Comparison of ENCODE assay signal across 17 cellular contexts in the genomic region with DNA sequence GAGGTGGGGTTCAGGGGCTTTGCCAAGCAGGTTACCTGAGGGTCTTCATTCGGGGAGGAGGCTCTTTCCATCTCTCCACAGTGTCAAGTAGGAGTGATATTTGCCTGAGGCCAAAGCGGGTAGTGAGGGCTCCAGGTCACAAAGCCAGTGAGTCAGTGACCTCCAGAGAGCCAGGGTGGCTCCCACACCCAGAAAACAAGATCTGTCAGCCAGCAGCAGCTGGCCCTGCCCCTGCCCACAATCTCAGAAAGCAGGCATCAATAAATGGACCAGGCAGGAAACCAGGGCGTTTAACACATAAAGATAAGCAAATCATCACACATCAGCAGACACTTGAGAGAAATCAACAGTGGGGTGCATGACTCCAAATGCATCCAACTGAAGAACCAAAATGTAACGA.
"Had no signal": no experiment of that assay in that cellular context is flagged by ENCODE, and none has a peak within 500 bp of the region (broad histone marks: within the 10 kb centered on the region; RNA-seq: fewer than 3 reads in every experiment).

No MANE protein-coding gene starts in this region.

- H3K36me3 ChIP-seq: breast epithelium, stomach, thoracic aorta, WERI-Rb-1 had no signal

- H3K9me3 Mint-ChIP-seq: activated naive CD8-positive, alpha-beta T cell treated with anti-CD3 and anti-CD28 coated beads, Interleukin-2, amount 10 ng/mL, durations not matched to agents 7 days and 5 days; memory B cell had no signal

- H3K9me3 ChIP-seq: breast epithelium, stomach, thoracic aorta had no signal

- ATAC-seq: activated CD4-positive, alpha-beta T cell treated with anti-CD3 and anti-CD28 coated beads for 36 hours; activated CD8-positive, alpha-beta T cell treated with anti-CD3 and anti-CD28 coated beads, Interleukin-2, amount 10 ng/mL, durations not matched to agents 7 days and 5 days; left lobe of liver had no signal

- H3K4me3 ChIP-seq: breast epithelium, skin epidermis, stomach, thoracic aorta had no signal

- H3K27ac Mint-ChIP-seq: activated CD4-positive, alpha-beta T cell treated with anti-CD3 and anti-CD28 coated beads for 36 hours; activated CD8-positive, alpha-beta T cell treated with anti-CD3 and anti-CD28 coated beads, Interleukin-2, amount 10 ng/mL, durations not matched to agents 7 days and 5 days; activated naive CD8-positive, alpha-beta T cell treated with anti-CD3 and anti-CD28 coated beads, Interleukin-2, amount 10 ng/mL, durations not matched to agents 7 days and 5 days; memory B cell; nephron progenitor cell had no signal

- H3K4me3 Mint-ChIP-seq: activated CD4-positive, alpha-beta T cell treated with anti-CD3 and anti-CD28 coated beads for 36 hours; activated CD8-positive, alpha-beta T cell treated with anti-CD3 and anti-CD28 coated beads, Interleukin-2, amount 10 ng/mL, durations not matched to agents 7 days and 5 days; activated naive CD8-positive, alpha-beta T cell treated with anti-CD3 and anti-CD28 coated beads, Interleukin-2, amount 10 ng/mL, durations not matched to agents 7 days and 5 days; memory B cell; nephron progenitor cell had no signal

- FAIRE-seq: endothelial cell of umbilical vein had no signal

- DNase-seq: activated CD4-positive, alpha-beta T cell treated with anti-CD3 and anti-CD28 coated beads for 36 hours; activated CD8-positive, alpha-beta memory T cell treated with anti-CD3 and anti-CD28 coated beads, Interleukin-2, amount 50 U/mL, for 48 hours; activated CD8-positive, alpha-beta T cell treated with anti-CD3 and anti-CD28 coated beads, Interleukin-2, amount 10 ng/mL, durations not matched to agents 7 days and 5 days; activated naive CD8-positive, alpha-beta T cell treated with anti-CD3 and anti-CD28 coated beads, Interleukin-2, amount 10 ng/mL, durations not matched to agents 7 days and 5 days; anterior cingulate cortex; foreskin melanocyte; head of caudate nucleus; islet precursor cell; nephron progenitor cell; stomach; WERI-Rb-1 had no signal

- H3K27me3 ChIP-seq: breast epithelium had no signal

- H3K36me3 Mint-ChIP-seq: activated naive CD8-positive, alpha-beta T cell treated with anti-CD3 and anti-CD28 coated beads, Interleukin-2, amount 10 ng/mL, durations not matched to agents 7 days and 5 days; memory B cell had no signal

- H3K27ac ChIP-seq: breast epithelium, skin epidermis, stomach, thoracic aorta, WERI-Rb-1 had no signal

- H3K4me1 Mint-ChIP-seq: activated naive CD8-positive, alpha-beta T cell treated with anti-CD3 and anti-CD28 coated beads, Interleukin-2, amount 10 ng/mL, durations not matched to agents 7 days and 5 days; memory B cell had no signal

- H3K4me1 ChIP-seq: breast epithelium had no signal
